20 cellular contexts compared by ENCODE assay signal in the genomic region with DNA sequence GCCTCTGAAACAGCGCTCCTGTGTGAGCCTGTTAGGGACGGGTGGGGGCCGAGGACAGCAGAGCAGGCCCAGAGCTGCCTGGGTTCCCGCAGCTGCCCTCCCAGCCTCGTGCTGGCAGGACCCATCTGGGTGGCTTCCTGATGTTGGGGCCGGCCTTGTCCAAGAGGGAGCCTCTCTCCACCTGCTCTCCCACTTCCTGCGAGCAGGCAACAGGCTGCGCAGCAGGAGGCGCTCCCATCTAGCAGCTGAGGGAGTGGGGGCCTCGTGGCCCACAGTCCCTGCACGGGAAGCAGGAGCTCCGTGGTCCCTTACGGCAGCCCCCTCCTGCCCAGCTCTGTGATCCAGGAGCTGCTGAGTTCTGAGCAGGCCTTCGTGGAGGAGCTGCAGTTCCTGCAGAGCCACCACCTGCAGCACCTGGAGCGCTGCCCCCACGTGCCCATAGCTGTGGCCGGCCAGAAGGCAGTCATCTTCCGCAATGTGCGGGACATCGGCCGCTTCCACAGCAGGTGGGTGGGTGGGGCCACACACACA.
DNase-seq lines count a peak whose midpoint lies in the region; ATAC-seq and TF ChIP-seq lines count a peak whose summit lies in the region.
"Had no signal": no experiment of that assay in that cellular context is flagged by ENCODE, and none has a peak within 500 bp of the region (broad histone marks: within the 10 kb centered on the region; RNA-seq: fewer than 3 reads in every experiment).

No MANE protein-coding gene starts in this region.

- CTCF ChIA-PET in activated naive CD4-positive, alpha-beta T cell treated with anti-CD3 and anti-CD28 coated beads for 36 hours (lab: Charles Lee), result no interaction called here

- DNase-seq in activated naive CD4-positive, alpha-beta T cell treated with anti-CD3 and anti-CD28 coated beads for 36 hours, result peak; percentile 3
- DNase-seq in activated naive CD4-positive, alpha-beta T cell treated with Interleukin-2 at 50 U/mL for 16 hours, result no peak
- DNase-seq in activated naive CD4-positive, alpha-beta T cell treated with anti-CD3 and anti-CD28 coated beads, Interleukin-2, amount 50 U/mL, for 16 hours, result peak; percentile 5
- peak; percentile 30 for DNase-seq in lower lobe of right lung
- peak; percentile 18 to 50 for DNase-seq in gastrocnemius medialis
- no peak for DNase-seq in DMS79 (lab: John Stamatoyannopoulos, UW)
- DNase-seq in NCI-H1417 treated with DMSO at 0.1 percent for 48 hours (lab: John Stamatoyannopoulos, UW), result no peak
- DNase-seq: activated CD4-positive, alpha-beta T cell treated with anti-CD3 and anti-CD28 coated beads for 48 hours; activated gamma-delta T cell treated with Interleukin-2 at 50 U/mL for 16 hours; GDM1; KG1; NCI-H2081; NCI-H446; NK-92 treated with Interleukin-12 subunit alpha and Interleukin-12 subunit beta, amount 100 ng/mL, for 24 hours; stimulated activated CD4-positive, alpha-beta T cell treated with anti-CD3 and anti-CD28 coated beads, Interleukin-12 subunit alpha, Interleukin-12 subunit beta, amount 100 ng/mL, for 4 hours had no signal

- H3K36me3 ChIP-seq in lower lobe of right lung, result peaks cover 43% of the 10 kb centered on the region
- peaks cover 0 to 98% of the 10 kb centered on the region in 2 donors for H3K36me3 ChIP-seq in gastrocnemius medialis

- H3K27me3 ChIP-seq in lower lobe of right lung (ENCODE audit: low read depth), result no peaks in the 10 kb centered on the region
- H3K27me3 ChIP-seq in gastrocnemius medialis, result no peaks in the 10 kb centered on the region
- H3K27me3 ChIP-seq: heart right ventricle had no signal

- TF ChIP-seq CTCF in lower lobe of right lung (IDR thresholded peaks at IDR 0.05) (no peak), gastrocnemius medialis (IDR thresholded peaks at IDR 0.05 in 4 of 5, conservative IDR thresholded peaks at IDR 0.05 in 1 of 5) (no peak)

- H3K27ac Mint-ChIP-seq in activated naive CD4-positive, alpha-beta T cell treated with anti-CD3 and anti-CD28 coated beads for 36 hours, result no peak overlapping the region
- H3K27ac Mint-ChIP-seq: memory B cell; naive thymus-derived CD8-positive, alpha-beta T cell had no signal

- in situ Hi-C loops in gastrocnemius medialis (cut with MboI; ENCODE audit: low sequenced_read_pairs in 4 of 4), result no loop called here

- H3K4me3 Mint-ChIP-seq in activated naive CD4-positive, alpha-beta T cell treated with anti-CD3 and anti-CD28 coated beads for 36 hours, result no peak overlapping the region
- H3K4me3 Mint-ChIP-seq: memory B cell; naive thymus-derived CD8-positive, alpha-beta T cell had no signal

- H3K4me3 ChIP-seq in lower lobe of right lung (no peak overlapping the region), gastrocnemius medialis (no peak overlapping the region)
- H3K4me3 ChIP-seq: heart right ventricle had no signal

- H3K9me3 ChIP-seq in lower lobe of right lung (no peaks in the 10 kb centered on the region), gastrocnemius medialis (no peaks in the 10 kb centered on the region)
- H3K9me3 ChIP-seq: heart right ventricle had no signal

- TF ChIP-seq POLR2A in gastrocnemius medialis (IDR thresholded peaks at IDR 0.05), result no peak

- ATAC-seq in lower lobe of right lung (no peak), gastrocnemius medialis (no peak), GM21723 (IDR thresholded peaks at IDR 0.05; ENCODE audit: unreplicated experiment) (no peak)
- ATAC-seq: HCT116; naive thymus-derived CD8-positive, alpha-beta T cell had no signal

- peaks cover 3% of the 10 kb centered on the region for H3K9me3 Mint-ChIP-seq in activated naive CD4-positive, alpha-beta T cell treated with anti-CD3 and anti-CD28 coated beads for 36 hours
- H3K9me3 Mint-ChIP-seq: naive thymus-derived CD8-positive, alpha-beta T cell had no signal

- peaks cover 1% of the 10 kb centered on the region for H3K36me3 Mint-ChIP-seq in activated naive CD4-positive, alpha-beta T cell treated with anti-CD3 and anti-CD28 coated beads for 36 hours (ENCODE audit: low read depth)

- no peaks in the 10 kb centered on the region for H3K4me1 Mint-ChIP-seq in activated naive CD4-positive, alpha-beta T cell treated with anti-CD3 and anti-CD28 coated beads for 36 hours (ENCODE audit: low read depth)
- H3K4me1 Mint-ChIP-seq: memory B cell had no signal

- H3K27me3 Mint-ChIP-seq in activated naive CD4-positive, alpha-beta T cell treated with anti-CD3 and anti-CD28 coated beads for 36 hours (ENCODE audit: low read depth), result no peaks in the 10 kb centered on the region
- H3K27me3 Mint-ChIP-seq: memory B cell; naive thymus-derived CD8-positive, alpha-beta T cell had no signal

- H3K27ac ChIP-seq in lower lobe of right lung, result no peak overlapping the region
- peak overlapping the region in 2 of 4 donors; percentile 28 to 80 for H3K27ac ChIP-seq in gastrocnemius medialis
- H3K27ac ChIP-seq: heart right ventricle had no signal

- intact Hi-C loops in activated naive CD4-positive, alpha-beta T cell treated with anti-CD3 and anti-CD28 coated beads for 36 hours (cut with micrococcal nuclease), result no loop called here
- intact Hi-C loops in lower lobe of right lung (cut with DNase I) (no loop called here), gastrocnemius medialis (cut with DNase I; ENCODE audit: low total_unique reads) (no loop called here)

- H3K4me1 ChIP-seq in lower lobe of right lung (no peaks in the 10 kb centered on the region), gastrocnemius medialis (peaks cover 0 to 4% of the 10 kb centered on the region in 2 donors)

Comparison
In these comparisons a context has a peak if more than half of its experiments do, and no peak if none do; other contexts are left out.
1. DNase-seq: peak in activated naive CD4-positive, alpha-beta T cell treated with anti-CD3 and anti-CD28 coated beads for 36 hours (single experiment), activated naive CD4-positive, alpha-beta T cell treated with anti-CD3 and anti-CD28 coated beads, Interleukin-2, amount 50 U/mL, for 16 hours (single experiment), lower lobe of right lung (single experiment) and gastrocnemius medialis (2 of 2); none in activated naive CD4-positive, alpha-beta T cell treated with Interleukin-2 at 50 U/mL for 16 hours (single experiment), DMS79 (single experiment) and NCI-H1417 treated with DMSO at 0.1 percent for 48 hours (single experiment).